ENCODE assay signal across 24 cellular contexts in the genomic region with DNA sequence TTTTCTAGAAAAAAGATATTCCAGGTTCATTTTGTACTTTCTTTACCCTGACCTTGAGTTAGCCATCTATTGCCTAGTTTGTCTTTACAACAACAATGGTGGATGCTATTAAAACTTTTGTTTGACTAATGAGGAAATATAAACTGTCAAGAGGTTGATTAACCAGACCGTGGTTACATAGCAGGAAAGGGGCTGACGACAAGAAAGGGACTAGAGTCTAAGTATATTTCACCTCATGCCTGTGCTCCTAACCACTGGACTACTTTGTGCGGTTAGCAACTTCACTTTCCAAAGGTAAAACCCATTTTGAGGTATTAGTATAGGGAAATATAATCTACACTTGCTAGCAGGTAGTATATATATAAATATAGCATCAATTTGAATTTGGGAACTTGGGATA.
"Had no signal": no experiment of that assay in that cellular context is flagged by ENCODE, and none has a peak within 500 bp of the region (broad histone marks: within the 10 kb centered on the region; RNA-seq: fewer than 3 reads in every experiment).

No MANE protein-coding gene starts in this region.

- H3K27ac Mint-ChIP-seq: effector memory CD8-positive, alpha-beta T cell; nephron; stimulated activated naive B cell treated with anti-CD40 and anti-IgM and Interleukin-4, amounts not matched to agents 10 μg/mL and 1 μg/mL and 100 μg/mL, for 72 hours had no signal

- ATAC-seq: activated CD4-positive, CD25-positive, alpha-beta regulatory T cell treated with anti-CD3 and anti-CD28 coated beads, Interleukin-2, amount 50 U/mL, for 24 hours; effector memory CD8-positive, alpha-beta T cell; gastrocnemius medialis; left cardiac atrium; left ventricle myocardium superior; right cardiac atrium; stimulated activated naive B cell treated with anti-CD40 and anti-IgM and Interleukin-4, amounts not matched to agents 10 μg/mL and 1 μg/mL and 100 μg/mL, for 72 hours had no signal

- H3K27ac ChIP-seq: gastrocnemius medialis, tibial nerve, WERI-Rb-1 had no signal

- H3K27me3 ChIP-seq: gastrocnemius medialis, tibial nerve had no signal

- H3K4me1 Mint-ChIP-seq: nephron had no signal

- H3K4me3 Mint-ChIP-seq: effector memory CD8-positive, alpha-beta T cell; nephron; stimulated activated naive B cell treated with anti-CD40 and anti-IgM and Interleukin-4, amounts not matched to agents 10 μg/mL and 1 μg/mL and 100 μg/mL, for 72 hours had no signal

- H3K4me1 ChIP-seq: gastrocnemius medialis, tibial nerve had no signal

- DNase-seq: activated CD4-positive, alpha-beta T cell treated with anti-CD3 and anti-CD28 coated beads for 48 hours; activated CD4-positive, alpha-beta T cell treated with anti-CD3 and anti-CD28 coated beads, Interleukin-2, amount 50 U/mL, for 48 hours; activated CD8-positive, alpha-beta memory T cell treated with anti-CD3 and anti-CD28 coated beads for 24 hours; activated gamma-delta T cell; activated naive CD4-positive, alpha-beta T cell treated with anti-CD3 and anti-CD28 coated beads, Interleukin-2, amount 50 U/mL, for 16 hours; amniotic stem cell; caudate nucleus; cortex of kidney; effector memory CD8-positive, alpha-beta T cell; erythroblast; gastrocnemius medialis; glutamatergic neuron; left cardiac atrium; left ventricle myocardium superior; mammary epithelial cell; posterior cingulate gyrus; right cardiac atrium; stimulated activated CD4-positive, alpha-beta T cell treated with anti-CD3 and anti-CD28 coated beads, Interleukin-15, amount 100 ng/mL, for 24 hours; stimulated activated CD4-positive, alpha-beta T cell treated with anti-CD3 and anti-CD28 coated beads, Interleukin-2, amount 100 ng/mL, for 24 hours; stimulated activated naive B cell treated with anti-CD40 and anti-IgM and Interleukin-4, amounts not matched to agents 10 μg/mL and 1 μg/mL and 100 μg/mL, for 72 hours; WERI-Rb-1 had no signal

- H3K36me3 ChIP-seq: gastrocnemius medialis, tibial nerve, WERI-Rb-1 had no signal

- H3K4me3 ChIP-seq: gastrocnemius medialis, tibial nerve had no signal

- H3K9me3 ChIP-seq: gastrocnemius medialis had no signal
